In the genomic region with DNA sequence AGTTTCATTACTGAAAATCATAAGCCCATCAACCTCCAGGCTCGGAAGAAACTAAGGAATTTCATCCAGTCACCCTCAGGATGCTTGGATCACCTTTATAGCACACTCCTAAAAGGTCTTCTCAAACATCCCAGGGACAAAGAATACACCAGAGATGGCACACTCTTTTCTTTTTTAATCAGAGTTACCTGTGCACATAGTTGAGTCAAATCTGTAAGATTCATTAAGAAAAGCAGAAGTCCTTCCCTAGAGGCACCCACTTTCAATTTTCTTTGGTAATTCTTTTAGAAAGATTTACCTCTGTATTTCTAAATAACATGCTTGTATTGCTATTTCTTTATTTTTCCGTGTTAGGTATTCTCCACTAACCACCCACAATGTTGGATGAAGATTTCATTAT, we compare ENCODE assay signal across 18 cellular contexts. TPM values are rescaled to one million over a fixed set of nuclear protein-coding genes. Genes with fewer than 3 reads are reported as not detected.
DNase-seq lines count a peak whose midpoint lies in the region; ATAC-seq, FAIRE-seq and TF ChIP-seq lines count a peak whose summit lies in the region.
"Had no signal": no experiment of that assay in that cellular context is flagged by ENCODE, and none has a peak within 500 bp of the region (broad histone marks: within the 10 kb centered on the region; RNA-seq: fewer than 3 reads in every experiment).

No MANE protein-coding gene starts in this region.

- peak; percentile 34 for ATAC-seq in HG02623 (IDR thresholded peaks at IDR 0.05; ENCODE audit: unreplicated experiment)
- ATAC-seq in stimulated activated memory B cell treated with anti-CD40 and anti-IgM and Interleukin-4, amounts not matched to agents 10 μg/mL and 1 μg/mL and 100 μg/mL, for 72 hours: peak; percentile 81
- ATAC-seq in sciatic nerve: no peak
- no peak for ATAC-seq in HepG2

- H3K79me2 ChIP-seq in HepG2 (ENCODE audit: insufficient read depth, low read length): no peaks in the 10 kb centered on the region

- no peak for TF ChIP-seq CTCF in HepG2 (CRISPR knock-in tag; IDR thresholded peaks at IDR 0.05)

- TF ChIP-seq EP300 in HepG2 (IDR thresholded peaks at IDR 0.05; ENCODE audit: low read depth in 2 of 2, low read length in 2 of 2) (no peak), HepG2 (CRISPR knock-in tag; IDR thresholded peaks at IDR 0.05; ENCODE audit: borderline replicate concordance) (no peak)

- intact Hi-C loops in activated T-helper 1 cell treated with anti-CD3 and anti-CD28 coated beads, Interleukin-12 subunit alpha, Interleukin-12 subunit beta, Interleukin-2, Interleukin-4 antibody, amounts not matched to agents 30 ng/mL and 10 ng/mL and 1 ng/mL, durations not matched to agents 14 hours and 24 hours and 36 hours (cut with micrococcal nuclease): loop anchor here (1.0 to 10.0 kb wide), 6 partner anchors 8 to 1322 kb away; partner anchors contain the start of genes CDCA7L, IL6 and SP4
- intact Hi-C loops in sciatic nerve (cut with DNase I) (no loop called here), HepG2 (cut with micrococcal nuclease; ENCODE audit: unreplicated experiment) (no loop called here)

- H3K4me1 ChIP-seq in HepG2 (ENCODE audit: insufficient read depth, low read length): peaks cover 26% of the 10 kb centered on the region

- no peaks in the 10 kb centered on the region for H3K36me3 ChIP-seq in HepG2 (replicated peaks in 1 of 2; ENCODE audit: control insufficient read depth in 1 of 2, insufficient read depth in 2 of 2, low read length in 2 of 2)

- no peak overlapping the region for H2AFZ ChIP-seq in HepG2 (ENCODE audit: low read length)

- H3K9me3 Mint-ChIP-seq in activated naive CD4-positive, alpha-beta T cell treated with anti-CD3 and anti-CD28 coated beads, Interleukin-2, amount 10 ng/mL, durations not matched to agents 7 days and 5 days: peaks cover 3% of the 10 kb centered on the region
- peaks cover 4% of the 10 kb centered on the region for H3K9me3 Mint-ChIP-seq in activated T-helper 1 cell treated with anti-CD3 and anti-CD28 coated beads, Interleukin-12 subunit alpha, Interleukin-12 subunit beta, Interleukin-2, Interleukin-4 antibody, amounts not matched to agents 30 ng/mL and 10 ng/mL and 1 ng/mL, durations not matched to agents 14 hours and 24 hours and 36 hours
- peaks cover 9% of the 10 kb centered on the region for H3K9me3 Mint-ChIP-seq in stimulated activated memory B cell treated with anti-CD40 and anti-IgM and Interleukin-4, amounts not matched to agents 10 μg/mL and 1 μg/mL and 100 μg/mL, for 72 hours
- H3K9me3 Mint-ChIP-seq: type B pancreatic cell had no signal

- H3K27me3 ChIP-seq in HepG2 (ENCODE audit: control insufficient read depth in 1 of 2, insufficient read depth in 2 of 2, low read length in 2 of 2): no peaks in the 10 kb centered on the region

- in situ Hi-C loops in HepG2 (cut with HindIII; ENCODE audit: extremely low pct_ligation_motif_present, low pct_unique_long_range_greater_than_20kb): no loop called here

- no peak overlapping the region for H3K4me3 ChIP-seq in HepG2 (replicated peaks in 1 of 3; ENCODE audit: insufficient read depth in 1 of 3, low read depth in 2 of 3, low read length in 3 of 3)
- H3K4me3 ChIP-seq: coronary artery had no signal

- H3K27ac ChIP-seq in HepG2 (ENCODE audit: extremely low read length, insufficient read depth, low read length): no peak overlapping the region
- H3K27ac ChIP-seq: coronary artery, HL-60 had no signal

- H3K36me3 Mint-ChIP-seq in activated naive CD4-positive, alpha-beta T cell treated with anti-CD3 and anti-CD28 coated beads, Interleukin-2, amount 10 ng/mL, durations not matched to agents 7 days and 5 days: peaks cover 28% of the 10 kb centered on the region
- H3K36me3 Mint-ChIP-seq in activated T-helper 1 cell treated with anti-CD3 and anti-CD28 coated beads, Interleukin-12 subunit alpha, Interleukin-12 subunit beta, Interleukin-2, Interleukin-4 antibody, amounts not matched to agents 30 ng/mL and 10 ng/mL and 1 ng/mL, durations not matched to agents 14 hours and 24 hours and 36 hours (ENCODE audit: low read depth): peaks cover 8% of the 10 kb centered on the region
- H3K36me3 Mint-ChIP-seq in stimulated activated memory B cell treated with anti-CD40 and anti-IgM and Interleukin-4, amounts not matched to agents 10 μg/mL and 1 μg/mL and 100 μg/mL, for 72 hours: peaks cover 6% of the 10 kb centered on the region
- H3K36me3 Mint-ChIP-seq: type B pancreatic cell had no signal

- CTCF ChIA-PET in activated naive CD4-positive, alpha-beta T cell treated with anti-CD3 and anti-CD28 coated beads, Interleukin-2, amount 10 ng/mL, durations not matched to agents 7 days and 5 days (lab: Charles Lee): interaction anchor here (1.1 kb wide), 1 partner anchor 116 kb away, joined by 3 read pairs; no protein-coding TSS in a partner anchor
- CTCF ChIA-PET in HepG2 (lab: Yijun Ruan, JAX; ENCODE audit: low intra/inter-chr PET ratio, low total read pairs): no interaction called here

- no TSS peak for BruUV-seq in HepG2 (replicated peaks; lab: Mats Ljungman, UMichigan)

- DNase-seq in activated naive CD4-positive, alpha-beta T cell treated with anti-CD3 and anti-CD28 coated beads, Interleukin-2, amount 10 ng/mL, durations not matched to agents 7 days and 5 days: no peak
- no peak for DNase-seq in activated naive CD4-positive, alpha-beta T cell treated with Interleukin-2 at 50 U/mL for 16 hours
- no peak for DNase-seq in activated T-helper 1 cell treated with anti-CD3 and anti-CD28 coated beads, Interleukin-12 subunit alpha, Interleukin-12 subunit beta, Interleukin-2, Interleukin-4 antibody, amounts not matched to agents 30 ng/mL and 10 ng/mL and 1 ng/mL, durations not matched to agents 14 hours and 24 hours and 36 hours (ENCODE audit: low spot score)
- DNase-seq in NCI-H1092 treated with DMSO at 0.1 percent for 48 hours (lab: John Stamatoyannopoulos, UW) (no peak), sciatic nerve (ENCODE audit: low spot score) (no peak), HepG2 (ENCODE audit: low spot score) (no peak)
- DNase-seq: amygdala; hippocampal formation; NCI-H2029; NCI-H526 treated with DMSO at 0.1 percent for 48 hours; stimulated activated CD8-positive, alpha-beta memory T cell treated with anti-CD3 and anti-CD28 coated beads, Interleukin-4, amount 100 ng/mL, for 48 hours; T1000 had no signal

- no peaks in the 10 kb centered on the region for H3K27me3 Mint-ChIP-seq in activated naive CD4-positive, alpha-beta T cell treated with anti-CD3 and anti-CD28 coated beads, Interleukin-2, amount 10 ng/mL, durations not matched to agents 7 days and 5 days
- no peaks in the 10 kb centered on the region for H3K27me3 Mint-ChIP-seq in activated T-helper 1 cell treated with anti-CD3 and anti-CD28 coated beads, Interleukin-12 subunit alpha, Interleukin-12 subunit beta, Interleukin-2, Interleukin-4 antibody, amounts not matched to agents 30 ng/mL and 10 ng/mL and 1 ng/mL, durations not matched to agents 14 hours and 24 hours and 36 hours (ENCODE audit: insufficient read depth)
- H3K27me3 Mint-ChIP-seq in stimulated activated memory B cell treated with anti-CD40 and anti-IgM and Interleukin-4, amounts not matched to agents 10 μg/mL and 1 μg/mL and 100 μg/mL, for 72 hours: no peaks in the 10 kb centered on the region

- WGBS in HepG2 (ENCODE audit: low lambda C conversion rate): 37% methylated on average over 2 of the region's 2 CpGs

- H3K4me2 ChIP-seq in HepG2 (ENCODE audit: low read depth, low read length): no peak overlapping the region

- TF ChIP-seq RAD21 in HepG2 (CRISPR knock-in tag; IDR thresholded peaks at IDR 0.05): no peak

- H3K4me3 Mint-ChIP-seq in activated naive CD4-positive, alpha-beta T cell treated with anti-CD3 and anti-CD28 coated beads, Interleukin-2, amount 10 ng/mL, durations not matched to agents 7 days and 5 days: peak overlapping the region; percentile 59
- H3K4me3 Mint-ChIP-seq in activated T-helper 1 cell treated with anti-CD3 and anti-CD28 coated beads, Interleukin-12 subunit alpha, Interleukin-12 subunit beta, Interleukin-2, Interleukin-4 antibody, amounts not matched to agents 30 ng/mL and 10 ng/mL and 1 ng/mL, durations not matched to agents 14 hours and 24 hours and 36 hours: peak overlapping the region; percentile 24
- no peak overlapping the region for H3K4me3 Mint-ChIP-seq in stimulated activated memory B cell treated with anti-CD40 and anti-IgM and Interleukin-4, amounts not matched to agents 10 μg/mL and 1 μg/mL and 100 μg/mL, for 72 hours
- H3K4me3 Mint-ChIP-seq: type B pancreatic cell had no signal

- peaks cover 96% of the 10 kb centered on the region for H3K4me1 Mint-ChIP-seq in activated naive CD4-positive, alpha-beta T cell treated with anti-CD3 and anti-CD28 coated beads, Interleukin-2, amount 10 ng/mL, durations not matched to agents 7 days and 5 days
- H3K4me1 Mint-ChIP-seq in activated T-helper 1 cell treated with anti-CD3 and anti-CD28 coated beads, Interleukin-12 subunit alpha, Interleukin-12 subunit beta, Interleukin-2, Interleukin-4 antibody, amounts not matched to agents 30 ng/mL and 10 ng/mL and 1 ng/mL, durations not matched to agents 14 hours and 24 hours and 36 hours (ENCODE audit: low read depth): peaks cover 87% of the 10 kb centered on the region
- H3K4me1 Mint-ChIP-seq in stimulated activated memory B cell treated with anti-CD40 and anti-IgM and Interleukin-4, amounts not matched to agents 10 μg/mL and 1 μg/mL and 100 μg/mL, for 72 hours: peaks cover 80% of the 10 kb centered on the region

- no peak overlapping the region for H3K9ac ChIP-seq in HepG2 (ENCODE audit: insufficient read depth, low read depth, low read length)

- FAIRE-seq in HepG2 (lab: Jason Lieb, UNC): no peak

- peak overlapping the region; percentile 95 for H3K27ac Mint-ChIP-seq in activated naive CD4-positive, alpha-beta T cell treated with anti-CD3 and anti-CD28 coated beads, Interleukin-2, amount 10 ng/mL, durations not matched to agents 7 days and 5 days
- H3K27ac Mint-ChIP-seq in activated T-helper 1 cell treated with anti-CD3 and anti-CD28 coated beads, Interleukin-12 subunit alpha, Interleukin-12 subunit beta, Interleukin-2, Interleukin-4 antibody, amounts not matched to agents 30 ng/mL and 10 ng/mL and 1 ng/mL, durations not matched to agents 14 hours and 24 hours and 36 hours: peak overlapping the region; percentile 87
- peak overlapping the region; percentile 81 for H3K27ac Mint-ChIP-seq in stimulated activated memory B cell treated with anti-CD40 and anti-IgM and Interleukin-4, amounts not matched to agents 10 μg/mL and 1 μg/mL and 100 μg/mL, for 72 hours
- H3K27ac Mint-ChIP-seq: type B pancreatic cell had no signal

- H4K20me1 ChIP-seq in HepG2 (ENCODE audit: insufficient read depth, low read length): no peaks in the 10 kb centered on the region

- no peaks in the 10 kb centered on the region for H3K9me3 ChIP-seq in HepG2 (ENCODE audit: low read length)

- no peak for TF ChIP-seq POLR2A in HepG2 (IDR thresholded peaks at IDR 0.05; ENCODE audit: insufficient read depth in 1 of 2, low read depth in 2 of 2, low read length in 2 of 2)

- POLR2A ChIA-PET in HepG2 (lab: Yijun Ruan, JAX): no interaction called here

RNA-seq across cellular contexts. Expression of gene IL6, which starts 50.6 kb away (rescaled TPM):
- 0.32 and 0.54 TPM in 2 replicates for total RNA-seq in activated T-helper 1 cell treated with anti-CD3 and anti-CD28 coated beads, Interleukin-12 subunit alpha, Interleukin-12 subunit beta, Interleukin-2, Interleukin-4 antibody, amounts not matched to agents 30 ng/mL and 10 ng/mL and 1 ng/mL, durations not matched to agents 14 hours and 24 hours and 36 hours
- 28.1 TPM for total RNA-seq in sciatic nerve
- total RNA-seq in HepG2 (2016; rRNA removed; fragmentation: Illumina TruSeq; extraction: Trizol): not detected in 2 replicates
- not detected in 2 replicates for total RNA-seq in HepG2 (2016; cell fraction: cytosol; rRNA removed; fragmentation: Illumina TruSeq; extraction: Trizol; ENCODE audit: low read depth)
- not detected in 2 replicates for total RNA-seq in HepG2 (2016; cell fraction: insoluble cytoplasmic fraction; rRNA removed; fragmentation: Illumina TruSeq; extraction: Trizol)
- total RNA-seq in HepG2 (2016; cell fraction: membrane; rRNA removed; fragmentation: Illumina TruSeq; extraction: Trizol): not detected in 2 replicates
- not detected in 2 replicates for total RNA-seq in HepG2 (2016; cell fraction: nucleus; rRNA removed; fragmentation: Illumina TruSeq; extraction: Trizol)
- polyA plus RNA-seq in HepG2 (2011; rRNA removed): not detected in 2 replicates
- not detected in 2 replicates for polyA plus RNA-seq in HepG2 (2011; cell fraction: cytosol; rRNA removed)
- not detected in 2 replicates for polyA plus RNA-seq in HepG2 (2011; cell fraction: nucleus; rRNA removed)
- polyA plus RNA-seq in HepG2 (2012): not detected in 2 replicates
- polyA plus RNA-seq in HepG2 (2016; cell fraction: cytosol; fragmentation: Illumina TruSeq; extraction: Trizol; ENCODE audit: low read depth): not detected in 2 replicates
- polyA plus RNA-seq in HepG2 (2016; cell fraction: insoluble cytoplasmic fraction; fragmentation: Illumina TruSeq; extraction: Trizol; ENCODE audit: low read depth): not detected in 2 replicates
- polyA plus RNA-seq in HepG2 (2016; cell fraction: membrane; fragmentation: Illumina TruSeq; extraction: Trizol; ENCODE audit: low read depth): not detected in 2 replicates
- polyA plus RNA-seq in HepG2 (2016; cell fraction: nucleus; fragmentation: Illumina TruSeq; extraction: Trizol; ENCODE audit: insufficient read depth, low read depth): not detected in 2 replicates
- 3.8 TPM in 1 of 2 replicates, not detected in the other for polyA minus RNA-seq in HepG2 (2011; rRNA and poly(A)+ RNA removed; ENCODE audit: low replicate concordance)
- polyA minus RNA-seq in HepG2 (2011; cell fraction: cytosol; rRNA and poly(A)+ RNA removed): not detected in 2 replicates
- polyA minus RNA-seq in HepG2 (2011; cell fraction: nucleus; rRNA and poly(A)+ RNA removed): not detected in 2 replicates
- total RNA-seq: liver had no signal

Comparison
In these comparisons a context has a peak if more than half of its experiments do, and no peak if none do; other contexts are left out.
1. ATAC-seq: peak in HG02623 (single experiment) and stimulated activated memory B cell treated with anti-CD40 and anti-IgM and Interleukin-4, amounts not matched to agents 10 μg/mL and 1 μg/mL and 100 μg/mL, for 72 hours (single experiment); none in sciatic nerve (single experiment) and HepG2 (single experiment).
2. RNA of gene IL6, which starts 50.6 kb away (total RNA-seq): 28.1 TPM in sciatic nerve (single experiment); 0.32 to 0.54 TPM in activated T-helper 1 cell treated with anti-CD3 and anti-CD28 coated beads, Interleukin-12 subunit alpha, Interleukin-12 subunit beta, Interleukin-2, Interleukin-4 antibody, amounts not matched to agents 30 ng/mL and 10 ng/mL and 1 ng/mL, durations not matched to agents 14 hours and 24 hours and 36 hours and not detected in HepG2; every median in the first group is over 10 times any median in the second.
3. Peak in every context shown above with its lines, with median percentiles within 50 percentile points of each other: H3K27ac Mint-ChIP-seq.